Comparison of ENCODE assay signal across 1 cellular context in the genomic region with DNA sequence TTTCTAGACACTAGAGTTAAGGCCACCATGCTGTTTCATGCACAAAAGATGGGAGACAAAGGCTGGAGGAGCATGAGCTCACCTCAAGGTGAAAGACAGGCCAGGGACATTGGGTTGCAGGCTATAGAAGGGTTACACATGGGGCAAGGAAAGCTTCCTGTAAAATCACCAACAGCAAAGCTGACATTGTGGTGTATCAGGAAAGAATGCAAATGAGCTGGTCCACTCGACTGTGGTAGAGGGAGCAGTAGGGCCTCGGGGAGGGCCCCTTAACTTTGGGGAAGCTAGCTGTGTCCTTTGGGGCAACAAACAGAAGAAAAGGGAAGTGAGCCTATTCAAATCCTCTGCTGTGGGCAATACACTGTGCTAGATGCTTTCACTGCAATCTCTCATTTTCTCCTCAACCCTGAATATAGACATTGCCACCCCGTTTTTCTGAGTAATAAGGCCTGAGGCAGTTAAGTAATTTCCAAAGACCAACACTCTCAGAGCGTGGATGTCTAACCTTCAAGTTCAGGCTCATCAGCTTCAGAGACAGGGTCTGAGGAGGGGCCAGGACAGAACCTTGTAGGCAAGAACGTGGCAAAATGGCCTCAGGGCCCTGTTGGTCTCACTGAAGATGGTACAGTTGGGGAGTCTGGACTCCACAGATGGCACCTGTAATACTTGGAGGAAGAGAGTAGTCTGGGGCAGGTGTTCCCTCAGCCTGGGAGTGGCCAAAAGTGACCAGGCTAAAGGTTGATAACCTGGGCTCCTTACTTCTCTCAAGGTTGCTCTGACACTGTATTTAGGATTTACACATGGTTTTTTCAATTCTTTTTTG.
TF ChIP-seq lines count a peak whose summit lies in the region.

No MANE protein-coding gene starts in this region.

TF ChIP-seq in GM12878, 131 proteins besides CTCF, POLR2A, EP300 and RAD21 (continued from another document and continues in another):
- TF ChIP-seq, protein P1, sequence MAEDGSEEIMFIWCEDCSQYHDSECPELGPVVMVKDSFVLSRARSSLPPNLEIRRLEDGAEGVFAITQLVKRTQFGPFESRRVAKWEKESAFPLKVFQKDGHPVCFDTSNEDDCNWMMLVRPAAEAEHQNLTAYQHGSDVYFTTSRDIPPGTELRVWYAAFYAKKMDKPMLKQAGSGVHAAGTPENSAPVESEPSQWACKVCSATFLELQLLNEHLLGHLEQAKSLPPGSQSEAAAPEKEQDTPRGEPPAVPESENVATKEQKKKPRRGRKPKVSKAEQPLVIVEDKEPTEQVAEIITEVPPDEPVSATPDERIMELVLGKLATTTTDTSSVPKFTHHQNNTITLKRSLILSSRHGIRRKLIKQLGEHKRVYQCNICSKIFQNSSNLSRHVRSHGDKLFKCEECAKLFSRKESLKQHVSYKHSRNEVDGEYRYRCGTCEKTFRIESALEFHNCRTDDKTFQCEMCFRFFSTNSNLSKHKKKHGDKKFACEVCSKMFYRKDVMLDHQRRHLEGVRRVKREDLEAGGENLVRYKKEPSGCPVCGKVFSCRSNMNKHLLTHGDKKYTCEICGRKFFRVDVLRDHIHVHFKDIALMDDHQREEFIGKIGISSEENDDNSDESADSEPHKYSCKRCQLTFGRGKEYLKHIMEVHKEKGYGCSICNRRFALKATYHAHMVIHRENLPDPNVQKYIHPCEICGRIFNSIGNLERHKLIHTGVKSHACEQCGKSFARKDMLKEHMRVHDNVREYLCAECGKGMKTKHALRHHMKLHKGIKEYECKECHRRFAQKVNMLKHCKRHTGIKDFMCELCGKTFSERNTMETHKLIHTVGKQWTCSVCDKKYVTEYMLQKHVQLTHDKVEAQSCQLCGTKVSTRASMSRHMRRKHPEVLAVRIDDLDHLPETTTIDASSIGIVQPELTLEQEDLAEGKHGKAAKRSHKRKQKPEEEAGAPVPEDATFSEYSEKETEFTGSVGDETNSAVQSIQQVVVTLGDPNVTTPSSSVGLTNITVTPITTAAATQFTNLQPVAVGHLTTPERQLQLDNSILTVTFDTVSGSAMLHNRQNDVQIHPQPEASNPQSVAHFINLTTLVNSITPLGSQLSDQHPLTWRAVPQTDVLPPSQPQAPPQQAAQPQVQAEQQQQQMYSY (CRISPR knock-in tag; IDR thresholded peaks at IDR 0.05): no peak
- TF ChIP-seq BRCA1 (IDR thresholded peaks at IDR 0.05; ENCODE audit: low read depth, low read length) (no peak), NRF1 (conservative IDR thresholded peaks at IDR 0.05; ENCODE audit: low read depth, low read length) (no peak), RB1 (IDR thresholded peaks at IDR 0.05; ENCODE audit: borderline replicate concordance) (no peak), ZBTB40 (IDR thresholded peaks at IDR 0.05; ENCODE audit: borderline replicate concordance) (no peak), TARDBP (IDR thresholded peaks at IDR 0.05; ENCODE audit: borderline replicate concordance) (no peak), ZNF207 (IDR thresholded peaks at IDR 0.05; ENCODE audit: borderline replicate concordance) (no peak), TCF12 (IDR thresholded peaks at IDR 0.05; ENCODE audit: low read depth, low read length) (0 out of 2 replicates have a peak, but pooled peaks have one; percentile 46), NR2F1 (conservative IDR thresholded peaks at IDR 0.05) (peak; percentile 33; the same call in 1 of the 2 replicates), SMC3 (IDR thresholded peaks at IDR 0.05; ENCODE audit: borderline replicate concordance, low read length) (peak; percentile 16; the same call in 1 of the 2 replicates), MXI1 (IDR thresholded peaks at IDR 0.05; ENCODE audit: low read depth, low read length) (no peak), MYB (IDR thresholded peaks at IDR 0.05; ENCODE audit: borderline replicate concordance, low read depth, low read length) (no peak), PML (IDR thresholded peaks at IDR 0.05; ENCODE audit: low read length) (0 out of 2 replicates have a peak, but pooled peaks have one; percentile 47), SUZ12 (IDR thresholded peaks at IDR 0.05; ENCODE audit: unreplicated experiment) (no peak), CUX1 (IDR thresholded peaks at IDR 0.05; ENCODE audit: insufficient replicate concordance, low read depth, low read length) (no peak), YY1 (IDR thresholded peaks at IDR 0.05; ENCODE audit: low read depth, low read length) (peak; percentile 39; the same call in 1 of the 2 replicates), RAD51 (IDR thresholded peaks at IDR 0.05) (no peak), ZBED1 (IDR thresholded peaks at IDR 0.05; ENCODE audit: borderline replicate concordance) (no peak), BACH1 (IDR thresholded peaks at IDR 0.05; ENCODE audit: borderline replicate concordance) (peak; percentile 55; the same call in 1 of the 2 replicates), FOS (IDR thresholded peaks at IDR 0.05; ENCODE audit: borderline replicate concordance, extremely low read depth, insufficient read length) (no peak)
- TF ChIP-seq, protein P2, sequence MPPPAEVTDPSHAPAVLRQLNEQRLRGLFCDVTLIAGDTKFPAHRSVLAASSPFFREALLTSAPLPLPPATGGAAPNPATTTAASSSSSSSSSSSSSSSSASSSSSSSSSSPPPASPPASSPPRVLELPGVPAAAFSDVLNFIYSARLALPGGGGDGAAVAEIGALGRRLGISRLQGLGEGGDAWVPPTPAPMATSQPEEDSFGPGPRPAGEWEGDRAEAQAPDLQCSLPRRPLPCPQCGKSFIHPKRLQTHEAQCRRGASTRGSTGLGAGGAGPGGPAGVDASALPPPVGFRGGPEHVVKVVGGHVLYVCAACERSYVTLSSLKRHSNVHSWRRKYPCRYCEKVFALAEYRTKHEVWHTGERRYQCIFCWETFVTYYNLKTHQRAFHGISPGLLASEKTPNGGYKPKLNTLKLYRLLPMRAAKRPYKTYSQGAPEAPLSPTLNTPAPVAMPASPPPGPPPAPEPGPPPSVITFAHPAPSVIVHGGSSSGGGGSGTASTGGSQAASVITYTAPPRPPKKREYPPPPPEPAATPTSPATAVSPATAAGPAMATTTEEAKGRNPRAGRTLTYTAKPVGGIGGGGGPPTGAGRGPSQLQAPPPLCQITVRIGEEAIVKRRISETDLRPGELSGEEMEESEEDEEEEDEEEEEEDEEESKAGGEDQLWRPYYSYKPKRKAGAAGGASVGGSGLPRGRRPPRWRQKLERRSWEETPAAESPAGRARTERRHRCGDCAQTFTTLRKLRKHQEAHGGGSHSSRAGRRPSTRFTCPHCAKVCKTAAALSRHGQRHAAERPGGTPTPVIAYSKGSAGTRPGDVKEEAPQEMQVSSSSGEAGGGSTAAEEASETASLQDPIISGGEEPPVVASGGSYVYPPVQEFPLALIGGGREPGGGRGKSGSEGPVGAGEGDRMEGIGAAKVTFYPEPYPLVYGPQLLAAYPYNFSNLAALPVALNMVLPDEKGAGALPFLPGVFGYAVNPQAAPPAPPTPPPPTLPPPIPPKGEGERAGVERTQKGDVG (CRISPR knock-in tag; IDR thresholded peaks at IDR 0.05): no peak
- TF ChIP-seq, protein P3, sequence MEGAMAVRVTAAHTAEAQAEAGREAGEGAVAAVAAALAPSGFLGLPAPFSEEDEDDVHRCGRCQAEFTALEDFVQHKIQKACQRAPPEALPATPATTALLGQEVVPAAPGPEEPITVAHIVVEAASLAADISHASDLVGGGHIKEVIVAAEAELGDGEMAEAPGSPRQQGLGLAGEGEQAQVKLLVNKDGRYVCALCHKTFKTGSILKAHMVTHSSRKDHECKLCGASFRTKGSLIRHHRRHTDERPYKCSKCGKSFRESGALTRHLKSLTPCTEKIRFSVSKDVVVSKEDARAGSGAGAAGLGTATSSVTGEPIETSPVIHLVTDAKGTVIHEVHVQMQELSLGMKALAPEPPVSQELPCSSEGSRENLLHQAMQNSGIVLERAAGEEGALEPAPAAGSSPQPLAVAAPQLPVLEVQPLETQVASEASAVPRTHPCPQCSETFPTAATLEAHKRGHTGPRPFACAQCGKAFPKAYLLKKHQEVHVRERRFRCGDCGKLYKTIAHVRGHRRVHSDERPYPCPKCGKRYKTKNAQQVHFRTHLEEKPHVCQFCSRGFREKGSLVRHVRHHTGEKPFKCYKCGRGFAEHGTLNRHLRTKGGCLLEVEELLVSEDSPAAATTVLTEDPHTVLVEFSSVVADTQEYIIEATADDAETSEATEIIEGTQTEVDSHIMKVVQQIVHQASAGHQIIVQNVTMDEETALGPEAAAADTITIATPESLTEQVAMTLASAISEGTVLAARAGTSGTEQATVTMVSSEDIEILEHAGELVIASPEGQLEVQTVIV (IDR thresholded peaks at IDR 0.05; ENCODE audit: borderline replicate concordance, partially characterized antibody): no peak
- TF ChIP-seq, protein P4, sequence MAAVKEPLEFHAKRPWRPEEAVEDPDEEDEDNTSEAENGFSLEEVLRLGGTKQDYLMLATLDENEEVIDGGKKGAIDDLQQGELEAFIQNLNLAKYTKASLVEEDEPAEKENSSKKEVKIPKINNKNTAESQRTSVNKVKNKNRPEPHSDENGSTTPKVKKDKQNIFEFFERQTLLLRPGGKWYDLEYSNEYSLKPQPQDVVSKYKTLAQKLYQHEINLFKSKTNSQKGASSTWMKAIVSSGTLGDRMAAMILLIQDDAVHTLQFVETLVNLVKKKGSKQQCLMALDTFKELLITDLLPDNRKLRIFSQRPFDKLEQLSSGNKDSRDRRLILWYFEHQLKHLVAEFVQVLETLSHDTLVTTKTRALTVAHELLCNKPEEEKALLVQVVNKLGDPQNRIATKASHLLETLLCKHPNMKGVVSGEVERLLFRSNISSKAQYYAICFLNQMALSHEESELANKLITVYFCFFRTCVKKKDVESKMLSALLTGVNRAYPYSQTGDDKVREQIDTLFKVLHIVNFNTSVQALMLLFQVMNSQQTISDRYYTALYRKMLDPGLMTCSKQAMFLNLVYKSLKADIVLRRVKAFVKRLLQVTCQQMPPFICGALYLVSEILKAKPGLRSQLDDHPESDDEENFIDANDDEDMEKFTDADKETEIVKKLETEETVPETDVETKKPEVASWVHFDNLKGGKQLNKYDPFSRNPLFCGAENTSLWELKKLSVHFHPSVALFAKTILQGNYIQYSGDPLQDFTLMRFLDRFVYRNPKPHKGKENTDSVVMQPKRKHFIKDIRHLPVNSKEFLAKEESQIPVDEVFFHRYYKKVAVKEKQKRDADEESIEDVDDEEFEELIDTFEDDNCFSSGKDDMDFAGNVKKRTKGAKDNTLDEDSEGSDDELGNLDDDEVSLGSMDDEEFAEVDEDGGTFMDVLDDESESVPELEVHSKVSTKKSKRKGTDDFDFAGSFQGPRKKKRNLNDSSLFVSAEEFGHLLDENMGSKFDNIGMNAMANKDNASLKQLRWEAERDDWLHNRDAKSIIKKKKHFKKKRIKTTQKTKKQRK (IDR thresholded peaks at IDR 0.05; ENCODE audit: low read depth, low read length): no peak
